8 cellular contexts compared by ENCODE assay signal in genomic region chr19:51926784-51927741, GRCh38. TPM values are rescaled to one million over a fixed set of nuclear protein-coding genes. Genes with fewer than 3 reads are reported as not detected.
A peak's percentile ranks its signal among the peaks of the same experiment; 100 is the strongest.
DNase-seq lines count a peak whose midpoint lies in the region; ATAC-seq and TF ChIP-seq lines count a peak whose summit lies in the region.

TSS of gene ZNF613 (plus strand) at chr19:51927472. CDS start at chr19:51936221, 8,749 bp downstream.

- H3K9me3 ChIP-seq in osteoblast (ENCODE audit: low read depth, low read length) (peaks cover 9% of the 10 kb centered on the region), thoracic aorta (peaks cover 9% of the 10 kb centered on the region)

- TF ChIP-seq CTCF in osteoblast (IDR thresholded peaks at IDR 0.05; ENCODE audit: extremely low read depth, low read depth, low read length): peak; percentile 27
- TF ChIP-seq CTCF in thoracic aorta (IDR thresholded peaks at IDR 0.05): no peak

- peaks cover 63% of the 10 kb centered on the region for H3K36me3 Mint-ChIP-seq in activated naive CD8-positive, alpha-beta T cell treated with anti-CD3 and anti-CD28 coated beads for 36 hours

- H3K9me3 Mint-ChIP-seq in activated naive CD8-positive, alpha-beta T cell treated with anti-CD3 and anti-CD28 coated beads for 36 hours: peaks cover 67% of the 10 kb centered on the region

- H3K27ac ChIP-seq in osteoblast (ENCODE audit: low read depth, low read length) (peak within 1 kb of the TSS; percentile 35), thoracic aorta (peak within 1 kb of the TSS; percentile 75 to 87)

- ATAC-seq in SK-N-SH treated with all-trans-retinoic acid at 6 μM for 48 hours (peak; percentile 95), thoracic aorta (ENCODE audit: insufficient number of reproducible peaks, low FRiP score, low read depth) (peak; percentile 92)

- intact Hi-C loops in head of caudate nucleus (cut with DNase I): loop anchor here (2.0 kb wide), 1 partner anchor 60 kb away; the partner anchor contains the start of gene ZNF350

- no peaks in the 10 kb centered on the region for H3K27me3 Mint-ChIP-seq in activated naive CD8-positive, alpha-beta T cell treated with anti-CD3 and anti-CD28 coated beads for 36 hours

- H3K4me3 Mint-ChIP-seq in activated naive CD8-positive, alpha-beta T cell treated with anti-CD3 and anti-CD28 coated beads for 36 hours: peak within 1 kb of the TSS; percentile 97

- H3K27me3 ChIP-seq in osteoblast (ENCODE audit: insufficient read depth, low read length): no peaks in the 10 kb centered on the region
- H3K27me3 ChIP-seq in thoracic aorta (replicated peaks; ENCODE audit: insufficient read depth): no peaks in the 10 kb centered on the region

- peaks cover 7% of the 10 kb centered on the region for H3K4me1 ChIP-seq in osteoblast (ENCODE audit: insufficient read depth, low read length)
- H3K4me1 ChIP-seq in thoracic aorta (ENCODE audit: control insufficient read depth in 1 of 2, low read depth in 2 of 2): peaks cover 3 to 12% of the 10 kb centered on the region in 2 donors

- H4K20me1 ChIP-seq in osteoblast (ENCODE audit: insufficient read depth, low read length): no peaks in the 10 kb centered on the region

- H3K36me3 ChIP-seq in osteoblast (ENCODE audit: insufficient read depth, low read length): peaks cover 15% of the 10 kb centered on the region
- peaks cover 16% of the 10 kb centered on the region for H3K36me3 ChIP-seq in thoracic aorta

- peak within 1 kb of the TSS; percentile 82 for H3K4me2 ChIP-seq in osteoblast (ENCODE audit: insufficient read depth, low read length)

- in situ Hi-C loops in G401 (cut with HindIII; ENCODE audit: low sequenced_read_pairs): no loop called here

- H3K4me3 ChIP-seq in osteoblast (ENCODE audit: insufficient read depth, low read length) (peak within 1 kb of the TSS; percentile 95), thoracic aorta (peak within 1 kb of the TSS; percentile 90)

- DNase-seq in G401 (ENCODE audit: low spot score) (peak; percentile 98), HCEC 1CT (peak; percentile 83), NAMALWA (ENCODE audit: low spot score) (peak; percentile 88), head of caudate nucleus (peak; percentile 86 to 97 (median 92)), osteoblast (ENCODE audit: insufficient read length, low spot score, missing footprints) (peak; percentile 89), thoracic aorta (ENCODE audit: low spot score) (peak; percentile 52)
- peak; percentile 79 for DNase-seq in activated naive CD8-positive, alpha-beta T cell treated with anti-CD3 and anti-CD28 coated beads for 36 hours

- H3K79me2 ChIP-seq in osteoblast (ENCODE audit: insufficient read depth, low read length): peaks cover 13% of the 10 kb centered on the region

- H2AFZ ChIP-seq in osteoblast (ENCODE audit: low read length): peak within 1 kb of the TSS; percentile 91

- H3K27ac Mint-ChIP-seq in activated naive CD8-positive, alpha-beta T cell treated with anti-CD3 and anti-CD28 coated beads for 36 hours: peak within 1 kb of the TSS; percentile 94

- peaks cover 14% of the 10 kb centered on the region for H3K4me1 Mint-ChIP-seq in activated naive CD8-positive, alpha-beta T cell treated with anti-CD3 and anti-CD28 coated beads for 36 hours

TF ChIP-seq in SK-N-SH treated with all-trans-retinoic acid at 6 μM for 48 hours, 23 proteins besides CTCF, POLR2A, EP300 and RAD21 (continues in another document):
- TF ChIP-seq TSHZ2 (CRISPR knock-in tag; IDR thresholded peaks at IDR 0.05): no peak
- TF ChIP-seq TCF4 (CRISPR knock-in tag; IDR thresholded peaks at IDR 0.05; ENCODE audit: borderline replicate concordance): no peak
- no peak for TF ChIP-seq CSRNP3 (CRISPR knock-in tag; IDR thresholded peaks at IDR 0.05)
- 0 out of 2 replicates have a peak, but pooled peaks have one; percentile 16 for TF ChIP-seq SNAI2 (CRISPR knock-in tag; IDR thresholded peaks at IDR 0.05)
- TF ChIP-seq PPARA (CRISPR knock-in tag; IDR thresholded peaks at IDR 0.05; ENCODE audit: borderline replicate concordance): no peak
- TF ChIP-seq ZNF8 (CRISPR knock-in tag; IDR thresholded peaks at IDR 0.05): peak; percentile 47; the same call in 1 of the 2 replicates
- TF ChIP-seq OSR1 (CRISPR knock-in tag; IDR thresholded peaks at IDR 0.05): no peak
- no peak for TF ChIP-seq ZNF565 (CRISPR knock-in tag; conservative IDR thresholded peaks at IDR 0.05; ENCODE audit: low read depth)
- no peak for TF ChIP-seq CSDC2 (CRISPR knock-in tag; IDR thresholded peaks at IDR 0.05)
- no peak for TF ChIP-seq RARB (CRISPR knock-in tag; IDR thresholded peaks at IDR 0.05)
- no peak for TF ChIP-seq PATZ1 (CRISPR knock-in tag; IDR thresholded peaks at IDR 0.05; ENCODE audit: borderline replicate concordance)
- no peak for TF ChIP-seq ARNTL (CRISPR knock-in tag; IDR thresholded peaks at IDR 0.05; ENCODE audit: borderline replicate concordance, low read depth)
- TF ChIP-seq ISL1 (CRISPR knock-in tag; IDR thresholded peaks at IDR 0.05): no peak
- no peak for TF ChIP-seq TOX (CRISPR knock-in tag; IDR thresholded peaks at IDR 0.05; ENCODE audit: borderline replicate concordance)
- no peak for TF ChIP-seq ZFP3 (CRISPR knock-in tag; IDR thresholded peaks at IDR 0.05)
- TF ChIP-seq CREB5 (CRISPR knock-in tag; IDR thresholded peaks at IDR 0.05; ENCODE audit: low read depth): no peak

RNA-seq across cellular contexts. Expression of gene ZNF613, which starts in this region (rescaled TPM):
- 3.5 and 18.3 TPM in 2 replicates for total RNA-seq in G401 (2014; rRNA removed; shearing (Covaris generic))
- total RNA-seq in activated naive CD8-positive, alpha-beta T cell treated with anti-CD3 and anti-CD28 coated beads for 36 hours: 1 to 10 TPM; 4.3 to 4.5 TPM
- total RNA-seq in osteoblast (6.5 and 8.0 TPM in 2 replicates), thoracic aorta (1 to 10 TPM; 2.0 to 2.2 TPM)

Comparison
In these comparisons a context has a peak if more than half of its experiments do, and no peak if none do; other contexts are left out.
1. Peak in every context shown above with its lines: DNase-seq, ATAC-seq, H3K4me3 ChIP-seq and H3K27ac ChIP-seq.